28 cellular contexts compared by ENCODE assay signal in genomic region chr7:116464375-116464774, GRCh38. TPM values are rescaled to one million over a fixed set of nuclear protein-coding genes. Genes with fewer than 3 reads are reported as not detected.
"Had no signal": no experiment of that assay in that cellular context is flagged by ENCODE, and none has a peak within 500 bp of the region (broad histone marks: within the 10 kb centered on the region; RNA-seq: fewer than 3 reads in every experiment).

No MANE protein-coding gene starts in this region.

- ATAC-seq: effector memory CD8-positive, alpha-beta T cell; stimulated activated naive B cell treated with anti-CD40 and anti-IgM and Interleukin-4, amounts not matched to agents 10 μg/mL and 1 μg/mL and 100 μg/mL, for 72 hours; upper lobe of right lung had no signal

- H3K36me3 ChIP-seq: adrenal gland, neutrophil, ovary, stomach, thyroid gland, upper lobe of right lung had no signal

- H3K4me1 ChIP-seq: adrenal gland, stomach had no signal

- H3K9me3 ChIP-seq: adrenal gland, neutrophil, ovary, stomach, thyroid gland, upper lobe of right lung had no signal

- H3K27ac ChIP-seq: adrenal gland, neutrophil, ovary, stomach, thyroid gland, upper lobe of right lung had no signal

- DNase-seq: activated CD4-positive, alpha-beta memory T cell treated with anti-CD3 and anti-CD28 coated beads for 36 hours; activated CD4-positive, alpha-beta T cell treated with anti-CD3 and anti-CD28 coated beads, Interleukin-2, amount 10 ng/mL, durations not matched to agents 24 days and 14 days; activated CD4-positive, CD25-positive, alpha-beta regulatory T cell treated with anti-CD3 and anti-CD28 coated beads, Interleukin-2, amount 50 U/mL, for 72 hours; activated CD8-positive, alpha-beta memory T cell treated with anti-CD3 and anti-CD28 coated beads, Interleukin-2, amount 50 U/mL, for 4 hours; activated effector memory CD4-positive, alpha-beta T cell treated with anti-CD3 and anti-CD28 coated beads, Interleukin-2, amount 50 U/mL, for 16 hours; activated naive CD4-positive, alpha-beta T cell treated with anti-CD3 and anti-CD28 coated beads for 36 hours; activated naive CD8-positive, alpha-beta T cell treated with anti-CD3 and anti-CD28 coated beads for 36 hours; activated T-cell treated with anti-CD3 and anti-CD28 coated beads, Interleukin-2, amount 50 U/mL, for 1 hour; adrenal gland; aorta; cortex of kidney; effector memory CD8-positive, alpha-beta T cell; foreskin fibroblast; head of caudate nucleus; hippocampal formation; naive B cell; nephron progenitor cell; ovary; retina; stimulated activated CD4-positive, alpha-beta T cell treated with anti-CD3 and anti-CD28 coated beads, Interleukin-15, amount 100 ng/mL, for 24 hours; stimulated activated CD4-positive, alpha-beta T cell treated with anti-CD3 and anti-CD28 coated beads, Interleukin-2, amount 100 ng/mL, for 24 hours; stimulated activated naive B cell treated with anti-CD40 and anti-IgM and Interleukin-4, amounts not matched to agents 10 μg/mL and 1 μg/mL and 100 μg/mL, for 72 hours; stomach; T1000; thyroid gland; upper lobe of right lung had no signal

- H3K4me3 ChIP-seq: adrenal gland, ovary, stomach, thyroid gland, upper lobe of right lung had no signal

- H3K27me3 ChIP-seq: adrenal gland, neutrophil, ovary, stomach, thyroid gland, upper lobe of right lung had no signal

RNA-seq across cellular contexts. Expression of gene CAV2, which starts 35.2 kb away (rescaled TPM):
- total RNA-seq: activated CD4-positive, alpha-beta memory T cell treated with anti-CD3 and anti-CD28 coated beads for 36 hours; activated CD4-positive, alpha-beta T cell treated with anti-CD3 and anti-CD28 coated beads, Interleukin-2, amount 10 ng/mL, durations not matched to agents 24 days and 14 days; activated naive CD4-positive, alpha-beta T cell treated with anti-CD3 and anti-CD28 coated beads for 36 hours; activated naive CD8-positive, alpha-beta T cell treated with anti-CD3 and anti-CD28 coated beads for 36 hours; activated T-helper 1 cell treated with anti-CD3 and anti-CD28 coated beads, Interleukin-12 subunit alpha, Interleukin-12 subunit beta, Interleukin-2, Interleukin-4 antibody, amounts not matched to agents 30 ng/mL and 10 ng/mL and 1 ng/mL, durations not matched to agents 14 hours and 24 hours and 36 hours had no signal
